1 cellular context compared by ENCODE assay signal in the genomic region with DNA sequence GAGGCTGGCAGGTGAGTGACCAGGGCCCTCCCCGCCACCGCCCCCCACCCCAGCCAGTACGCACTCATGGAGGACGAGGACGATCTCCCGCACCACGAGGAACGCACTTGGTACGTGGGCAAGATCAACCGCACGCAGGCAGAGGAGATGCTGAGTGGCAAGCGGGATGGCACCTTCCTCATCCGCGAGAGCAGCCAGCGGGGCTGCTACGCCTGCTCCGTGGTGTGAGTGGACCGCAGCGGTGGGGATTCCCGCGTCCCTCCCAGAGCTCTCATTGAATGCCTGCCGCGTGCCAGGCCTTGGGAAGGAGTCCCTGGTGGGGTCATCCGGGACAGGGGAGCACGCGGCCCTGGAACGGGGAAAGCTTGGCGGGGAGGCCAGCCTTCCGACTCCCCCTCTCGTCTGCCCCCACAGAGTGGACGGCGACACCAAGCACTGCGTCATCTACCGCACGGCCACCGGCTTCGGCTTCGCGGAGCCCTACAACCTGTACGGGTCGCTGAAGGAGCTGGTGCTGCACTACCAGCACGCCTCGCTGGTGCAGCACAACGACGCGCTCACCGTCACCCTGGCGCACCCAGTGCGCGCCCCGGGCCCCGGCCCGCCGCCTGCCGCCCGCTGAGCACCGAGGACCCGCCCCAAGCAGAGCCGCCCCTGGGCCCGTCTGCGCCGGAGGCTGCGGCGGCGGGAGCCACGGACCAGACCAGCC.
TF ChIP-seq lines count a peak whose summit lies in the region.

No MANE protein-coding gene starts in this region.

TF ChIP-seq in HepG2, 621 proteins besides CTCF, POLR2A, EP300 and RAD21:
- peak; percentile 51; the same call in 1 of the 2 replicates for TF ChIP-seq RBFOX2 (IDR thresholded peaks at IDR 0.05; ENCODE audit: low read depth, low read length)
- TF ChIP-seq, protein P1, sequence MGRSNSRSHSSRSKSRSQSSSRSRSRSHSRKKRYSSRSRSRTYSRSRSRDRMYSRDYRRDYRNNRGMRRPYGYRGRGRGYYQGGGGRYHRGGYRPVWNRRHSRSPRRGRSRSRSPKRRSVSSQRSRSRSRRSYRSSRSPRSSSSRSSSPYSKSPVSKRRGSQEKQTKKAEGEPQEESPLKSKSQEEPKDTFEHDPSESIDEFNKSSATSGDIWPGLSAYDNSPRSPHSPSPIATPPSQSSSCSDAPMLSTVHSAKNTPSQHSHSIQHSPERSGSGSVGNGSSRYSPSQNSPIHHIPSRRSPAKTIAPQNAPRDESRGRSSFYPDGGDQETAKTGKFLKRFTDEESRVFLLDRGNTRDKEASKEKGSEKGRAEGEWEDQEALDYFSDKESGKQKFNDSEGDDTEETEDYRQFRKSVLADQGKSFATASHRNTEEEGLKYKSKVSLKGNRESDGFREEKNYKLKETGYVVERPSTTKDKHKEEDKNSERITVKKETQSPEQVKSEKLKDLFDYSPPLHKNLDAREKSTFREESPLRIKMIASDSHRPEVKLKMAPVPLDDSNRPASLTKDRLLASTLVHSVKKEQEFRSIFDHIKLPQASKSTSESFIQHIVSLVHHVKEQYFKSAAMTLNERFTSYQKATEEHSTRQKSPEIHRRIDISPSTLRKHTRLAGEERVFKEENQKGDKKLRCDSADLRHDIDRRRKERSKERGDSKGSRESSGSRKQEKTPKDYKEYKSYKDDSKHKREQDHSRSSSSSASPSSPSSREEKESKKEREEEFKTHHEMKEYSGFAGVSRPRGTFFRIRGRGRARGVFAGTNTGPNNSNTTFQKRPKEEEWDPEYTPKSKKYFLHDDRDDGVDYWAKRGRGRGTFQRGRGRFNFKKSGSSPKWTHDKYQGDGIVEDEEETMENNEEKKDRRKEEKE (IDR thresholded peaks at IDR 0.05): no peak
- no peak for TF ChIP-seq NR2C2 (CRISPR knock-in tag; IDR thresholded peaks at IDR 0.05; ENCODE audit: borderline replicate concordance)
- TF ChIP-seq, protein P2, sequence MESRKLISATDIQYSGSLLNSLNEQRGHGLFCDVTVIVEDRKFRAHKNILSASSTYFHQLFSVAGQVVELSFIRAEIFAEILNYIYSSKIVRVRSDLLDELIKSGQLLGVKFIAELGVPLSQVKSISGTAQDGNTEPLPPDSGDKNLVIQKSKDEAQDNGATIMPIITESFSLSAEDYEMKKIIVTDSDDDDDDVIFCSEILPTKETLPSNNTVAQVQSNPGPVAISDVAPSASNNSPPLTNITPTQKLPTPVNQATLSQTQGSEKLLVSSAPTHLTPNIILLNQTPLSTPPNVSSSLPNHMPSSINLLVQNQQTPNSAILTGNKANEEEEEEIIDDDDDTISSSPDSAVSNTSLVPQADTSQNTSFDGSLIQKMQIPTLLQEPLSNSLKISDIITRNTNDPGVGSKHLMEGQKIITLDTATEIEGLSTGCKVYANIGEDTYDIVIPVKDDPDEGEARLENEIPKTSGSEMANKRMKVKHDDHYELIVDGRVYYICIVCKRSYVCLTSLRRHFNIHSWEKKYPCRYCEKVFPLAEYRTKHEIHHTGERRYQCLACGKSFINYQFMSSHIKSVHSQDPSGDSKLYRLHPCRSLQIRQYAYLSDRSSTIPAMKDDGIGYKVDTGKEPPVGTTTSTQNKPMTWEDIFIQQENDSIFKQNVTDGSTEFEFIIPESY (CRISPR knock-in tag; IDR thresholded peaks at IDR 0.05): peak; percentile 41; the same call in 1 of the 2 replicates
- TF ChIP-seq ARID5B (CRISPR knock-in tag; IDR thresholded peaks at IDR 0.05): no peak
- no peak for TF ChIP-seq SATB2 (CRISPR knock-in tag; IDR thresholded peaks at IDR 0.05)
- TF ChIP-seq, protein P3, sequence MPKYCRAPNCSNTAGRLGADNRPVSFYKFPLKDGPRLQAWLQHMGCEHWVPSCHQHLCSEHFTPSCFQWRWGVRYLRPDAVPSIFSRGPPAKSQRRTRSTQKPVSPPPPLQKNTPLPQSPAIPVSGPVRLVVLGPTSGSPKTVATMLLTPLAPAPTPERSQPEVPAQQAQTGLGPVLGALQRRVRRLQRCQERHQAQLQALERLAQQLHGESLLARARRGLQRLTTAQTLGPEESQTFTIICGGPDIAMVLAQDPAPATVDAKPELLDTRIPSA (CRISPR knock-in tag; IDR thresholded peaks at IDR 0.05; ENCODE audit: borderline replicate concordance): no peak
- TF ChIP-seq ZNF891 (CRISPR knock-in tag; IDR thresholded peaks at IDR 0.05): no peak
- TF ChIP-seq SIN3B (IDR thresholded peaks at IDR 0.05; ENCODE audit: low read length): no peak
- no peak for TF ChIP-seq GPN1 (CRISPR knock-in tag; IDR thresholded peaks at IDR 0.05; ENCODE audit: borderline replicate concordance)
- TF ChIP-seq SOX5 (CRISPR knock-in tag; IDR thresholded peaks at IDR 0.05; ENCODE audit: borderline replicate concordance): no peak
- TF ChIP-seq ZNF589 (CRISPR knock-in tag; conservative IDR thresholded peaks at IDR 0.05): no peak
- no peak for TF ChIP-seq ZNF839 (CRISPR knock-in tag; IDR thresholded peaks at IDR 0.05; ENCODE audit: borderline replicate concordance)
- TF ChIP-seq NCOA1 (CRISPR knock-in tag; IDR thresholded peaks at IDR 0.05): no peak
- TF ChIP-seq GMEB1 (CRISPR knock-in tag; IDR thresholded peaks at IDR 0.05; ENCODE audit: borderline replicate concordance): no peak
- no peak for TF ChIP-seq SMC3 (IDR thresholded peaks at IDR 0.05; ENCODE audit: low read length)
TF ChIP-seq in HepG2: peak in this region for 2.
